In genomic region chr12:10214131-10214876, GRCh38 we compare ENCODE assay signal across 8 cellular contexts. TPM values are rescaled to one million over a fixed set of nuclear protein-coding genes. Genes with fewer than 3 reads are reported as not detected.
DNase-seq lines count a peak whose midpoint lies in the region; ATAC-seq and TF ChIP-seq lines count a peak whose summit lies in the region.

No MANE protein-coding gene starts in this region.

- H3K79me2 ChIP-seq in Loucy (ENCODE audit: insufficient read depth, low read length) = peaks cover 23% of the 10 kb centered on the region

- H3K4me1 ChIP-seq in Caco-2 (peaks cover 24% of the 10 kb centered on the region), Loucy (ENCODE audit: insufficient read depth, low read length, poor library complexity, severe bottlenecking) (peaks cover 15% of the 10 kb centered on the region), aorta (ENCODE audit: control insufficient read depth in 1 of 2, insufficient read depth in 2 of 2, low read length in 2 of 2) (no peaks in the 10 kb centered on the region)

- H3K36me3 Mint-ChIP-seq in Caco-2 (ENCODE audit: insufficient read depth, unreplicated experiment) = peaks cover 42% of the 10 kb centered on the region
- H3K36me3 Mint-ChIP-seq in mesothelial cell of epicardium = no peaks in the 10 kb centered on the region

- H3K27ac ChIP-seq in aorta (ENCODE audit: low read depth in 1 of 2, low read length in 2 of 2) = peak overlapping the region; percentile 88 to 99

- peak overlapping the region; percentile 99 for H3K27ac Mint-ChIP-seq in Caco-2 (ENCODE audit: unreplicated experiment)
- H3K27ac Mint-ChIP-seq in mesothelial cell of epicardium = peak overlapping the region; percentile 100

- no peaks in the 10 kb centered on the region for H3K27me3 ChIP-seq in Caco-2 (replicated peaks; ENCODE audit: control insufficient read depth, insufficient read depth, low read length)
- H3K27me3 ChIP-seq in Loucy (ENCODE audit: insufficient read depth, low read length, poor library complexity, severe bottlenecking) = no peaks in the 10 kb centered on the region
- H3K27me3 ChIP-seq in aorta (ENCODE audit: control insufficient read depth in 1 of 2, insufficient read depth in 2 of 2, low read length in 1 of 2) = no peaks in the 10 kb centered on the region

- H3F3A ChIP-seq in Loucy (ENCODE audit: low read depth) = no peaks in the 10 kb centered on the region

- no peak for TF ChIP-seq CTCF in Caco-2 (IDR thresholded peaks at IDR 0.05; ENCODE audit: insufficient read depth in 1 of 2, low read depth in 1 of 2, low read length in 1 of 2, severe bottlenecking in 1 of 2, unreplicated experiment in 1 of 2)
- TF ChIP-seq CTCF in Loucy (conservative IDR thresholded peaks at IDR 0.05; ENCODE audit: low read length) = no peak
- no peak for TF ChIP-seq CTCF in mesothelial cell of epicardium (IDR thresholded peaks at IDR 0.05; ENCODE audit: unreplicated experiment)

- BruUV-seq in Caco-2 (replicated peaks; lab: Mats Ljungman, UMichigan) = TSS peak; percentile 40

- H4K20me1 ChIP-seq in Loucy (ENCODE audit: insufficient read depth, low read length, poor library complexity, severe bottlenecking) = no peaks in the 10 kb centered on the region

- POLR2A ChIA-PET in Caco-2 (lab: Charles Lee) = interaction anchor here (2.2 kb wide), 1 partner anchor 38 kb away, joined by 12 read pairs; no protein-coding TSS in a partner anchor

- DNase-seq in Caco-2 (peak in 1 of 2 experiments; percentile 9), cerebellar cortex (ENCODE audit: low spot score) (peak; percentile 39), mesothelial cell of epicardium (ENCODE audit: low spot score in 2 of 2, unreplicated experiment in 2 of 2) (no peak), aorta (no peak), posterior vena cava (ENCODE audit: low spot score) (no peak)
- DNase-seq in effector CD8-positive, alpha-beta T cell (lab: John Stamatoyannopoulos, UW) = no peak

- H3K4me1 Mint-ChIP-seq in Caco-2 (ENCODE audit: low read depth, unreplicated experiment) = peaks cover 28% of the 10 kb centered on the region
- peaks cover 22% of the 10 kb centered on the region for H3K4me1 Mint-ChIP-seq in mesothelial cell of epicardium

- peak overlapping the region; percentile 71 for H3K4me2 ChIP-seq in Loucy (ENCODE audit: low read depth, low read length, poor library complexity, severe bottlenecking)

- H3K9me3 ChIP-seq in Caco-2 = no peaks in the 10 kb centered on the region
- H3K9me3 ChIP-seq in Loucy (ENCODE audit: insufficient read depth, low read depth, low read length) = no peaks in the 10 kb centered on the region
- H3K9me3 ChIP-seq in aorta (ENCODE audit: control insufficient read depth, low read length) = no peaks in the 10 kb centered on the region

- H3K4me3 Mint-ChIP-seq in Caco-2 (ENCODE audit: unreplicated experiment) (peak overlapping the region; percentile 80), mesothelial cell of epicardium (peak overlapping the region; percentile 98)

- H3K9me2 ChIP-seq in Loucy (replicated peaks; ENCODE audit: low read depth, low read length) = no peaks in the 10 kb centered on the region

- WGBS in aorta, 2 donors = 10 to 12% methylated on average over 10 of the region's 10 CpGs

- intact Hi-C loops in Caco-2 (cut with micrococcal nuclease; ENCODE audit: unreplicated experiment) = no loop called here
- intact Hi-C loops in aorta (cut with DNase I) = loop anchor here (10.0 kb wide), 3 partner anchors 150 to 1310 kb away; no protein-coding TSS in a partner anchor
- intact Hi-C loops in posterior vena cava (cut with DNase I) = loop anchor here in 1 of 2 donors (10.0 kb wide), 1 partner anchor 960 kb away; the partner anchor contains the start of gene SMIM10L1

- H3K36me3 ChIP-seq in Caco-2 (ENCODE audit: control insufficient read depth, insufficient read depth, low read length) (no peaks in the 10 kb centered on the region), Loucy (ENCODE audit: insufficient read depth, low read length) (no peaks in the 10 kb centered on the region), aorta (ENCODE audit: control insufficient read depth in 1 of 2, insufficient read depth in 2 of 2, low read length in 1 of 2) (no peaks in the 10 kb centered on the region)

- H3K9me3 Mint-ChIP-seq in Caco-2 (ENCODE audit: unreplicated experiment) = no peaks in the 10 kb centered on the region
- H3K9me3 Mint-ChIP-seq in mesothelial cell of epicardium = no peaks in the 10 kb centered on the region

- H3K27me3 Mint-ChIP-seq in Caco-2 (ENCODE audit: insufficient read depth, unreplicated experiment) (no peaks in the 10 kb centered on the region), mesothelial cell of epicardium (ENCODE audit: low read depth) (no peaks in the 10 kb centered on the region)

- no peak for ATAC-seq in aorta (ENCODE audit: low FRiP score)
- ATAC-seq in GM19328 (IDR thresholded peaks at IDR 0.05; ENCODE audit: unreplicated experiment) = no peak

- H3K9ac ChIP-seq in Loucy (ENCODE audit: low read depth, low read length, poor library complexity, severe bottlenecking) = peak overlapping the region; percentile 64

- peak overlapping the region; percentile 93; the same call in 1 of the 2 replicates for H2AFZ ChIP-seq in Loucy (ENCODE audit: low read length)

- peak overlapping the region; percentile 92 for H3K4me3 ChIP-seq in Caco-2 (ENCODE audit: low read depth, low read length)
- H3K4me3 ChIP-seq in Loucy (ENCODE audit: low read length, poor library complexity, severe bottlenecking) = peak overlapping the region; percentile 76
- H3K4me3 ChIP-seq in aorta (ENCODE audit: low read length in 2 of 2) = peak overlapping the region; percentile 55 to 97

- CTCF ChIA-PET in Caco-2 (lab: Charles Lee) = interaction anchor here (0.6 to 2.2 kb wide), 4 partner anchors 38 to 546 kb away, joined by 3 to 17 read pairs (median 6); no protein-coding TSS in a partner anchor

RNA-seq across cellular contexts. Expression of gene GABARAPL1, which starts 1.6 kb away (rescaled TPM):
- 106 TPM in 2 replicates for total RNA-seq in Caco-2 (2022)
- 100 to 105 TPM (median 104 TPM) in 3 replicates for total RNA-seq in mesothelial cell of epicardium
- total RNA-seq in aorta = 100 to 1,000 TPM; 103 to 111 TPM
- 10 to 100 TPM; 74.5 to 84.1 TPM for polyA plus RNA-seq in aorta
- total RNA-seq in posterior vena cava = 10 to 100 TPM; 73.5 to 77.0 TPM

RNA-seq across cellular contexts. Expression of gene TMEM52B, which starts 35.5 kb away (rescaled TPM):
- total RNA-seq in Caco-2 (2022) = 41.8 and 46.0 TPM in 2 replicates
- total RNA-seq in mesothelial cell of epicardium = 0.97 to 1.6 TPM (median 1.1 TPM) in 3 replicates
- under 1 TPM; 0.13 to 0.27 TPM for total RNA-seq in aorta
- under 1 TPM; 0.05 to 0.63 TPM for polyA plus RNA-seq in aorta
- not detected for total RNA-seq in posterior vena cava

RNA-seq across cellular contexts. Expression of gene OLR1, which starts 42.4 kb away (rescaled TPM):
- 176 and 183 TPM in 2 replicates for total RNA-seq in Caco-2 (2022)
- total RNA-seq in mesothelial cell of epicardium = 1.3 to 1.7 TPM (median 1.4 TPM) in 3 replicates
- 1 to 10 TPM; 8.4 to 9.3 TPM for total RNA-seq in aorta
- 1 to 10 TPM in 1 of 2 donors, not detected in 1; 4.4 TPM for polyA plus RNA-seq in aorta
- under 1 TPM in 1 of 2 donors, not detected in 1; 0.71 TPM for total RNA-seq in posterior vena cava

Comparison
In these comparisons a context has a peak if more than half of its experiments do, and no peak if none do; other contexts are left out.
1. RNA of gene TMEM52B, which starts 35.5 kb away (total RNA-seq): 41.8 to 46.0 TPM in Caco-2; 0.97 to 1.6 TPM in mesothelial cell of epicardium, 0.13 to 0.27 TPM in aorta and not detected in posterior vena cava; every median in the first group is over 10 times any median in the second.
2. RNA of gene OLR1, which starts 42.4 kb away (total RNA-seq): 176 to 183 TPM in Caco-2; 8.4 to 9.3 TPM in aorta, 1.3 to 1.7 TPM in mesothelial cell of epicardium and 0.71 TPM in posterior vena cava; every median in the first group is over 10 times any median in the second.
3. Peak in every context shown above with its lines, with median percentiles within 50 percentile points of each other: H3K4me3 ChIP-seq.